In the genomic region with DNA sequence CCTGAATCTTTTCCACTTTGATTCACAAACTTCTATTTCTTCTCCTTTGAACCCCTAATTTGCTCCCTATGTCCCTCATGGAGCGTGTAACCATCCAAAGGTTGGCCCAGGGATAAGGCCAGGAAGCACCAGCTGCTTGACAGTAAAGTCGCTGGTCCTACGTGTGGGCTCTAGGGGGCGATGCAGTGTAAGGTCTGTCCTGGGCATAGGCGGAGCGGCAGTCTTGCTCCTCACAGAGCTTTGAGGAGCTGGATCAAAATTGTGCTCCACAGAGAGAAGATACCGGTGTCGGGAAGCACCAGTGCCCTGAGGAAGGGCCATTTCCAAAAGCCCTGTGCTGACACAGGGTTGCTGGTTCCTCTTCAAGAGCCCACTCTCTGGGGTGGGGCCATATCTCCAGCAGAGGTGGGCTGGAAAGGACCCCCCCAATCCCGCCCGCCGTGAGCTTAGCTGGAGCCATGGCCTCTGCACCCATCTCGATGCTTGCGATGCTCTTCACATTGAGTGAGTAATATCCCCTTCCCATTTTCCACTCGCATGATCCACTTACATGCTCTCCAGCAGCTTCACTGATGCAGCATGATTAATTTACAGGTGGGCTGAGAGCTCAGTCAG, we compare ENCODE assay signal across 8 cellular contexts. TPM values are rescaled to one million over a fixed set of nuclear protein-coding genes. Genes with fewer than 3 reads are reported as not detected.
DNase-seq lines count a peak whose midpoint lies in the region; ATAC-seq and TF ChIP-seq lines count a peak whose summit lies in the region.

No MANE protein-coding gene starts in this region.

- H3K36me3 Mint-ChIP-seq in activated naive CD8-positive, alpha-beta T cell treated with anti-CD3 and anti-CD28 coated beads, Interleukin-2, amount 10 ng/mL, durations not matched to agents 7 days and 5 days: no peaks in the 10 kb centered on the region

- no peak for TF ChIP-seq EP300 in ovary (IDR thresholded peaks at IDR 0.05)

- intact Hi-C loops in spleen (cut with DNase I; ENCODE audit: low total_unique reads): no loop called here
- intact Hi-C loops in ovary (cut with DNase I): no loop called here

- no peak overlapping the region for H3K4me2 ChIP-seq in neuronal stem cell (ENCODE audit: insufficient read depth, low read length, poor library complexity, severe bottlenecking)

- H3K27me3 ChIP-seq in neuronal stem cell (ENCODE audit: control insufficient read depth in 3 of 3, insufficient read depth in 3 of 3, low read depth in 1 of 3, low read length in 3 of 3) (peaks cover 0 to 4% (median 0%) of the 10 kb centered on the region in 3 experiments), spleen (replicated peaks in 1 of 7) (peaks cover 0 to 38% (median 0%) of the 10 kb centered on the region in 7 donors), ovary (no peaks in the 10 kb centered on the region)

- no peak overlapping the region for H3K9ac ChIP-seq in neuronal stem cell (ENCODE audit: low read depth, low read length, poor library complexity)

- H3K4me3 ChIP-seq in neuronal stem cell (ENCODE audit: low read length in 2 of 2): no peak overlapping the region
- peak overlapping the region in 1 of 8 donors; percentile 34 for H3K4me3 ChIP-seq in spleen
- H3K4me3 ChIP-seq in ovary: no peak overlapping the region

- H2BK12ac ChIP-seq in neuronal stem cell (ENCODE audit: low read length): no peak overlapping the region

- DNase-seq in NCI-H1436 (lab: John Stamatoyannopoulos, UW) (peak; percentile 15), NCI-H1436 treated with DMSO at 0.1 percent for 48 hours (lab: John Stamatoyannopoulos, UW) (no peak), NCI-H748 treated with DMSO at 0.1 percent for 48 hours (lab: John Stamatoyannopoulos, UW) (peak; percentile 35), neuronal stem cell (ENCODE audit: low spot score) (peak; percentile 48), spleen (no peak), NCI-H187 treated with DMSO at 0.1 percent for 48 hours (lab: John Stamatoyannopoulos, UW) (no peak), ovary (no peak)
- peak; percentile 49 for DNase-seq in activated naive CD8-positive, alpha-beta T cell treated with anti-CD3 and anti-CD28 coated beads, Interleukin-2, amount 10 ng/mL, durations not matched to agents 7 days and 5 days

- POLR2A ChIA-PET in activated naive CD8-positive, alpha-beta T cell treated with anti-CD3 and anti-CD28 coated beads, Interleukin-2, amount 10 ng/mL, durations not matched to agents 7 days and 5 days (lab: Charles Lee): interaction anchor here (0.6 to 2.0 kb wide), 12 partner anchors 11 to 847 kb away, joined by 3 to 15 read pairs (median 4); no protein-coding TSS in a partner anchor

- H2AFZ ChIP-seq in neuronal stem cell (ENCODE audit: low read length): no peak overlapping the region

- H2BK120ac ChIP-seq in neuronal stem cell (ENCODE audit: low read depth, low read length): no peak overlapping the region

- ATAC-seq in activated naive CD8-positive, alpha-beta T cell treated with anti-CD3 and anti-CD28 coated beads, Interleukin-2, amount 10 ng/mL, durations not matched to agents 7 days and 5 days (ENCODE audit: low read depth): peak; percentile 83

- TF ChIP-seq CTCF in spleen (IDR thresholded peaks at IDR 0.05 in 8 of 11, conservative IDR thresholded peaks at IDR 0.05 in 3 of 11) (peak in 1 of 11 experiments; percentile 9), ovary (IDR thresholded peaks at IDR 0.05) (no peak)

- no peaks in the 10 kb centered on the region for H3K4me1 ChIP-seq in neuronal stem cell (ENCODE audit: control insufficient read depth in 2 of 2, insufficient read depth in 1 of 2, low read depth in 1 of 2, low read length in 2 of 2)
- H3K4me1 ChIP-seq in spleen: no peaks in the 10 kb centered on the region
- no peaks in the 10 kb centered on the region for H3K4me1 ChIP-seq in ovary (ENCODE audit: insufficient read depth)

- H3K14ac ChIP-seq in neuronal stem cell (ENCODE audit: low read length): no peak overlapping the region

- no peak overlapping the region for H4K91ac ChIP-seq in neuronal stem cell (ENCODE audit: low read depth, low read length, poor library complexity)

- no peaks in the 10 kb centered on the region for H3K79me1 ChIP-seq in neuronal stem cell (ENCODE audit: low read depth, low read length)

- H3K4me1 Mint-ChIP-seq in activated naive CD8-positive, alpha-beta T cell treated with anti-CD3 and anti-CD28 coated beads, Interleukin-2, amount 10 ng/mL, durations not matched to agents 7 days and 5 days: peaks cover 6% of the 10 kb centered on the region

- no peak overlapping the region for H3K4ac ChIP-seq in neuronal stem cell (ENCODE audit: low read length)

- H3K27ac ChIP-seq in neuronal stem cell (replicated peaks; ENCODE audit: low read length) (no peak overlapping the region), spleen (no peak overlapping the region), ovary (no peak overlapping the region)

- no peak overlapping the region for H2BK15ac ChIP-seq in neuronal stem cell (ENCODE audit: low read length)

- peak overlapping the region; percentile 70 for H3K4me3 Mint-ChIP-seq in activated naive CD8-positive, alpha-beta T cell treated with anti-CD3 and anti-CD28 coated beads, Interleukin-2, amount 10 ng/mL, durations not matched to agents 7 days and 5 days

- no peaks in the 10 kb centered on the region for H3K9me3 Mint-ChIP-seq in activated naive CD8-positive, alpha-beta T cell treated with anti-CD3 and anti-CD28 coated beads, Interleukin-2, amount 10 ng/mL, durations not matched to agents 7 days and 5 days

- H2BK5ac ChIP-seq in neuronal stem cell (ENCODE audit: low read length): no peak overlapping the region

- no peak overlapping the region for H3K23ac ChIP-seq in neuronal stem cell (ENCODE audit: low read depth, low read length, poor library complexity)

- H3K36me3 ChIP-seq in neuronal stem cell (replicated peaks in 1 of 2; ENCODE audit: control insufficient read depth in 2 of 2, insufficient read depth in 2 of 2, low read length in 2 of 2) (no peaks in the 10 kb centered on the region), spleen (no peaks in the 10 kb centered on the region), ovary (no peaks in the 10 kb centered on the region)

- WGBS in neuronal stem cell (ENCODE audit: extremely low coverage in 2 of 2, insufficient read length in 2 of 2, insufficient replicate concordance in 1 of 2), 2 donors: no CpG with 5 or more reads among the region's 14 CpGs
- WGBS in spleen, 5 donors: 53 to 65% (median 59%) methylated on average over 14 of the region's 14 CpGs
- WGBS in ovary, 3 donors: 47 to 49% (median 47%) methylated on average over 14 of the region's 14 CpGs

- H3K9me3 ChIP-seq in neuronal stem cell (replicated peaks in 1 of 2; ENCODE audit: control insufficient read depth in 2 of 2, insufficient read depth in 1 of 2, low read depth in 1 of 2, low read length in 2 of 2): no peaks in the 10 kb centered on the region
- H3K9me3 ChIP-seq in spleen: no peaks in the 10 kb centered on the region
- no peaks in the 10 kb centered on the region for H3K9me3 ChIP-seq in ovary

- H2AK5ac ChIP-seq in neuronal stem cell (ENCODE audit: low read depth, low read length): no peak overlapping the region

- H4K8ac ChIP-seq in neuronal stem cell (ENCODE audit: low read depth, low read length): no peak overlapping the region

- H3K27me3 Mint-ChIP-seq in activated naive CD8-positive, alpha-beta T cell treated with anti-CD3 and anti-CD28 coated beads, Interleukin-2, amount 10 ng/mL, durations not matched to agents 7 days and 5 days: peaks cover 37% of the 10 kb centered on the region

- H3K18ac ChIP-seq in neuronal stem cell (ENCODE audit: low read length): peak overlapping the region; percentile 24

- peak overlapping the region; percentile 80 for H3K27ac Mint-ChIP-seq in activated naive CD8-positive, alpha-beta T cell treated with anti-CD3 and anti-CD28 coated beads, Interleukin-2, amount 10 ng/mL, durations not matched to agents 7 days and 5 days

- TF ChIP-seq POLR2A in spleen (IDR thresholded peaks at IDR 0.05): no peak
- no peak for TF ChIP-seq POLR2A in ovary (IDR thresholded peaks at IDR 0.05)

RNA-seq across cellular contexts. Expression of a gene that starts 49.9 kb away (rescaled TPM):
- under 1 TPM in 1 of 2 experiments, not detected in 1; 0.11 TPM for total RNA-seq in activated naive CD8-positive, alpha-beta T cell treated with anti-CD3 and anti-CD28 coated beads, Interleukin-2, amount 10 ng/mL, durations not matched to agents 7 days and 5 days
- not detected for polyA plus RNA-seq in neuronal stem cell (2013, experiment 1 of 2)
- not detected for polyA plus RNA-seq in neuronal stem cell (2013, experiment 2 of 2)
- not detected for total RNA-seq in spleen
- not detected for polyA plus RNA-seq in spleen
- total RNA-seq in ovary: not detected
- not detected for polyA plus RNA-seq in ovary

Comparison
In these comparisons a context has a peak if more than half of its experiments do, and no peak if none do; other contexts are left out.
1. DNase-seq: peak in NCI-H1436 (single experiment), NCI-H748 treated with DMSO at 0.1 percent for 48 hours (single experiment), activated naive CD8-positive, alpha-beta T cell treated with anti-CD3 and anti-CD28 coated beads, Interleukin-2, amount 10 ng/mL, durations not matched to agents 7 days and 5 days (single experiment) and neuronal stem cell (single experiment); none in NCI-H1436 treated with DMSO at 0.1 percent for 48 hours (single experiment), spleen (single experiment), NCI-H187 treated with DMSO at 0.1 percent for 48 hours (single experiment) and ovary (0 of 5).